Comparison of ENCODE assay signal across 17 cellular contexts in the genomic region with DNA sequence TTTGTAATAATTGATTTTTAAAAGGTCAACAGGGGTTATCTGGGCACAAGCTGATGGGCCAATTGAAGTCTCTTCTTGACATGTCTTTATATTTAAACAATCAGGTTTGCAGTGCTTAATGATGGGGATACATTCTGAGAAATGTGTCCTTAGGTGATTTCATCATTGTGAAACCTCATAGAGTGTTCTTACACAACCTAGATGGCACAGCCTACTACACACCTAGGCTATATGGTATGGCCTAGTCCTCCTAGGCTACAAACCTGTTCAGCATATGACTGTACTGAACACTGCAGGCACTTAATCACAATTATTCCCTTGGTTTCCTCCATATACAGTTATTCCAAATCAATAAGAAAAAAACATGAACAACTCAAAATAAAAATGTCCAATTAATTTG.
DNase-seq lines count a peak whose midpoint lies in the region; ATAC-seq, FAIRE-seq and TF ChIP-seq lines count a peak whose summit lies in the region.
"Had no signal": no experiment of that assay in that cellular context is flagged by ENCODE, and none has a peak within 500 bp of the region (broad histone marks: within the 10 kb centered on the region; RNA-seq: fewer than 3 reads in every experiment).

No MANE protein-coding gene starts in this region.

- peaks cover 64% of the 10 kb centered on the region for H3K4me1 Mint-ChIP-seq in activated T-cell treated with anti-CD3 and anti-CD28 coated beads, Interleukin-2, amount 50 U/mL, for 72 hours (ENCODE audit: low read depth)
- H3K4me1 Mint-ChIP-seq in CD8-positive, alpha-beta memory T cell, result peaks cover 46 to 72% (median 64%) of the 10 kb centered on the region in 3 donors

- H3K27me3 ChIP-seq in CD8-positive, alpha-beta memory T cell (ENCODE audit: insufficient read depth, low read length, poor library complexity, severe bottlenecking), result no peaks in the 10 kb centered on the region
- H3K27me3 ChIP-seq in K562 (ENCODE audit: control insufficient read depth in 2 of 2, insufficient read depth in 2 of 2, low read length in 2 of 2) (no peaks in the 10 kb centered on the region), spleen (replicated peaks in 1 of 7) (no peaks in the 10 kb centered on the region), neuronal stem cell (ENCODE audit: control insufficient read depth in 3 of 3, insufficient read depth in 3 of 3, low read depth in 1 of 3, low read length in 3 of 3) (no peaks in the 10 kb centered on the region)
- H3K27me3 ChIP-seq: BE2C had no signal

- peak overlapping the region; percentile 33 for H3K27ac Mint-ChIP-seq in activated T-cell treated with anti-CD3 and anti-CD28 coated beads, Interleukin-2, amount 50 U/mL, for 72 hours
- H3K27ac Mint-ChIP-seq in CD8-positive, alpha-beta memory T cell, result peak overlapping the region in 6 of 8 donors; percentile 24 to 82 (median 63)

- no peaks in the 10 kb centered on the region for H3K27me3 Mint-ChIP-seq in activated T-cell treated with anti-CD3 and anti-CD28 coated beads, Interleukin-2, amount 50 U/mL, for 72 hours (ENCODE audit: low read depth)
- H3K27me3 Mint-ChIP-seq in CD8-positive, alpha-beta memory T cell, result no peaks in the 10 kb centered on the region

- no peak for TF ChIP-seq RAD21 in K562 (CRISPR knock-in tag; conservative IDR thresholded peaks at IDR 0.05 in 1 of 2, IDR thresholded peaks at IDR 0.05 in 1 of 2)

- POLR2A ChIA-PET in CD8-positive, alpha-beta memory T cell (lab: Charles Lee), result no interaction called here
- POLR2A ChIA-PET in K562 (lab: Yijun Ruan, JAX), result interaction anchor here (4.3 kb wide), 1 partner anchor 8 kb away, joined by 18 read pairs; no protein-coding TSS in a partner anchor

- intact Hi-C loops in K562 (cut with micrococcal nuclease) (loop anchor here (10.0 kb wide), 3 partner anchors 203 to 513 kb away; a partner anchor contains a TSS), spleen (cut with DNase I; ENCODE audit: low total_unique reads) (no loop called here)

- no peaks in the 10 kb centered on the region for H3K9me3 Mint-ChIP-seq in activated T-cell treated with anti-CD3 and anti-CD28 coated beads, Interleukin-2, amount 50 U/mL, for 72 hours
- no peaks in the 10 kb centered on the region for H3K9me3 Mint-ChIP-seq in CD8-positive, alpha-beta memory T cell

- ATAC-seq in activated T-cell treated with anti-CD3 and anti-CD28 coated beads, Interleukin-2, amount 50 U/mL, for 72 hours (replicated peaks in 1 of 2), result no peak
- ATAC-seq in K562 (no peak), HG03442 (IDR thresholded peaks at IDR 0.05; ENCODE audit: unreplicated experiment) (no peak)

- no peak overlapping the region for H3K4me2 ChIP-seq in K562 (ENCODE audit: insufficient read depth, low read length)
- no peak overlapping the region for H3K4me2 ChIP-seq in neuronal stem cell (ENCODE audit: insufficient read depth, low read length, poor library complexity, severe bottlenecking)
- H3K4me2 ChIP-seq: KMS-11 had no signal

- no peak overlapping the region for H3K4me3 ChIP-seq in CD8-positive, alpha-beta memory T cell (ENCODE audit: low read length)
- H3K4me3 ChIP-seq in K562 (no peak overlapping the region), spleen (no peak overlapping the region), neuronal stem cell (ENCODE audit: low read length in 2 of 2) (no peak overlapping the region)

- no peak overlapping the region for H2BK120ac ChIP-seq in neuronal stem cell (ENCODE audit: low read depth, low read length)

- no peak overlapping the region for H2BK5ac ChIP-seq in neuronal stem cell (ENCODE audit: low read length)

- H3K4ac ChIP-seq in neuronal stem cell (ENCODE audit: low read length), result no peak overlapping the region

- CTCF ChIA-PET in CD8-positive, alpha-beta memory T cell (lab: Charles Lee), result interaction anchor here (10.0 kb wide), 1 partner anchor 12 kb away, joined by 134 read pairs; no protein-coding TSS in a partner anchor
- CTCF ChIA-PET in K562 (lab: Yijun Ruan, JAX; ENCODE audit: low intra/inter-chr PET ratio), result no interaction called here

- no peak overlapping the region for H4K91ac ChIP-seq in neuronal stem cell (ENCODE audit: low read depth, low read length, poor library complexity)

- H3K14ac ChIP-seq in neuronal stem cell (ENCODE audit: low read length), result no peak overlapping the region

- no peak overlapping the region for H3K4me3 Mint-ChIP-seq in activated T-cell treated with anti-CD3 and anti-CD28 coated beads, Interleukin-2, amount 50 U/mL, for 72 hours
- peak overlapping the region in 1 of 7 donors; percentile 72 for H3K4me3 Mint-ChIP-seq in CD8-positive, alpha-beta memory T cell

- no TSS peak for BruUV-seq in K562 (replicated peaks; lab: Mats Ljungman, UMichigan)

- peaks cover 13% of the 10 kb centered on the region for H3K36me3 ChIP-seq in CD8-positive, alpha-beta memory T cell (ENCODE audit: insufficient read depth, low read length)
- H3K36me3 ChIP-seq in K562 (ENCODE audit: control insufficient read depth, insufficient read depth, low read length), result no peaks in the 10 kb centered on the region
- peaks cover 0 to 37% (median 6%) of the 10 kb centered on the region in 6 donors for H3K36me3 ChIP-seq in spleen
- no peaks in the 10 kb centered on the region for H3K36me3 ChIP-seq in neuronal stem cell (replicated peaks in 1 of 2; ENCODE audit: control insufficient read depth in 2 of 2, insufficient read depth in 2 of 2, low read length in 2 of 2)

- no peak overlapping the region for H3K9ac ChIP-seq in K562 (ENCODE audit: insufficient read depth in 1 of 2, low read depth in 2 of 2, low read length in 2 of 2)
- H3K9ac ChIP-seq in neuronal stem cell (ENCODE audit: low read depth, low read length, poor library complexity), result no peak overlapping the region
- H3K9ac ChIP-seq: KMS-11 had no signal

- DNase-seq in activated T-cell treated with anti-CD3 and anti-CD28 coated beads, Interleukin-2, amount 50 U/mL, for 72 hours, result no peak
- DNase-seq in activated T-cell treated with anti-CD3 and anti-CD28 coated beads for 4 hours (no peak), K562 (ENCODE audit: extremely low read depth in 1 of 4, low spot score in 3 of 4) (no peak), spleen (no peak), SW480 (ENCODE audit: low spot score) (no peak), neuronal stem cell (ENCODE audit: low spot score) (no peak)
- no peak for DNase-seq in CD8-positive, alpha-beta memory T cell
- DNase-seq: BE2C, DMS79, MV-4-11, NCI-H187, NCI-H2107, NCI-H510A treated with DMSO at 0.1 percent for 48 hours, NCI-H774 had no signal

- H3K4me1 ChIP-seq in CD8-positive, alpha-beta memory T cell (ENCODE audit: insufficient read depth, low read length), result peaks cover 51% of the 10 kb centered on the region
- H3K4me1 ChIP-seq in K562 (replicated peaks in 1 of 2; ENCODE audit: control insufficient read depth in 2 of 2, insufficient read depth in 2 of 2, low read length in 2 of 2), result peaks cover 56% of the 10 kb centered on the region in 2 experiments
- peaks cover 38 to 96% (median 87%) of the 10 kb centered on the region in 6 donors for H3K4me1 ChIP-seq in spleen
- H3K4me1 ChIP-seq in neuronal stem cell (ENCODE audit: control insufficient read depth in 2 of 2, insufficient read depth in 1 of 2, low read depth in 1 of 2, low read length in 2 of 2), result peaks cover 10 to 14% of the 10 kb centered on the region in 2 donors

- H3K18ac ChIP-seq in neuronal stem cell (ENCODE audit: low read length), result no peak overlapping the region

- no peak for FAIRE-seq in K562 (lab: Jason Lieb, UNC)
- FAIRE-seq: H1 had no signal

- H4K20me1 ChIP-seq in K562 (replicated peaks; ENCODE audit: control insufficient read depth, insufficient read depth, low read length), result no peaks in the 10 kb centered on the region

- H2AFZ ChIP-seq in K562 (ENCODE audit: low read depth, low read length) (no peak overlapping the region), neuronal stem cell (ENCODE audit: low read length) (no peak overlapping the region)

- H4K8ac ChIP-seq in neuronal stem cell (ENCODE audit: low read depth, low read length), result no peak overlapping the region

- no peaks in the 10 kb centered on the region for H3K9me3 ChIP-seq in CD8-positive, alpha-beta memory T cell (ENCODE audit: low read length)
- H3K9me3 ChIP-seq in K562 (replicated peaks; ENCODE audit: control insufficient read depth, insufficient read depth, low read depth, low read length), result no peaks in the 10 kb centered on the region
- no peaks in the 10 kb centered on the region for H3K9me3 ChIP-seq in spleen
- H3K9me3 ChIP-seq in neuronal stem cell (replicated peaks in 1 of 2; ENCODE audit: control insufficient read depth in 2 of 2, insufficient read depth in 1 of 2, low read depth in 1 of 2, low read length in 2 of 2), result no peaks in the 10 kb centered on the region
- H3K9me3 ChIP-seq: BE2C had no signal

- peaks cover 3 to 6% of the 10 kb centered on the region in 2 donors for H3K36me3 Mint-ChIP-seq in activated T-cell treated with anti-CD3 and anti-CD28 coated beads, Interleukin-2, amount 50 U/mL, for 72 hours (ENCODE audit: insufficient read depth in 2 of 2)
- peaks cover 10 to 61% (median 21%) of the 10 kb centered on the region in 3 donors for H3K36me3 Mint-ChIP-seq in CD8-positive, alpha-beta memory T cell

- no peak for TF ChIP-seq CTCF in K562 (IDR thresholded peaks at IDR 0.05 in 2 of 3, conservative IDR thresholded peaks at IDR 0.05 in 1 of 3; ENCODE audit: insufficient read depth in 2 of 3, low read depth in 1 of 3, low read length in 3 of 3)
- no peak for TF ChIP-seq CTCF in spleen (IDR thresholded peaks at IDR 0.05 in 8 of 11, conservative IDR thresholded peaks at IDR 0.05 in 3 of 11)

- H3K27ac ChIP-seq in CD8-positive, alpha-beta memory T cell (ENCODE audit: low read depth, low read length), result no peak overlapping the region
- H3K27ac ChIP-seq in K562 (ENCODE audit: extremely low read depth, low read depth, low read length) (peak overlapping the region; percentile 15; the same call in 1 of the 3 replicates), spleen (peak overlapping the region in 5 of 8 donors; percentile 6 to 99 (median 91)), neuronal stem cell (replicated peaks; ENCODE audit: low read length) (no peak overlapping the region)
- H3K27ac ChIP-seq: KMS-11 had no signal

- no peak for TF ChIP-seq EP300 in K562 (IDR thresholded peaks at IDR 0.05; ENCODE audit: low read length)

- no peak overlapping the region for H2BK15ac ChIP-seq in neuronal stem cell (ENCODE audit: low read length)

- H3K9me1 ChIP-seq in K562 (ENCODE audit: control insufficient read depth, insufficient read depth, low read length), result peaks cover 4% of the 10 kb centered on the region

- H2BK12ac ChIP-seq in neuronal stem cell (ENCODE audit: low read length), result no peak overlapping the region

- H2AK5ac ChIP-seq in neuronal stem cell (ENCODE audit: low read depth, low read length), result no peak overlapping the region

- TF ChIP-seq POLR2A in K562 (conservative IDR thresholded peaks at IDR 0.05), result no peak
- TF ChIP-seq POLR2A in spleen (IDR thresholded peaks at IDR 0.05), result no peak

- H3K23ac ChIP-seq in neuronal stem cell (ENCODE audit: low read depth, low read length, poor library complexity), result no peak overlapping the region

- peaks cover 18% of the 10 kb centered on the region for H3K79me2 ChIP-seq in K562 (ENCODE audit: control insufficient read depth, insufficient read depth, low read length)

- peaks cover 6% of the 10 kb centered on the region for H3K79me1 ChIP-seq in neuronal stem cell (ENCODE audit: low read depth, low read length)

- in situ Hi-C loops in K562 (cut with MboI), result no loop called here

TF ChIP-seq in K562, 482 proteins besides CTCF, POLR2A, EP300 and RAD21 (continues in another document):
- no peak for TF ChIP-seq NCOA6 (IDR thresholded peaks at IDR 0.05)
- no peak for TF ChIP-seq BRF1 (IDR thresholded peaks at IDR 0.05; ENCODE audit: borderline replicate concordance, extremely low read depth, insufficient read length)

Comparison
In these comparisons a context has a peak if more than half of its experiments do, and no peak if none do; other contexts are left out.
1. H3K27ac ChIP-seq: peak in K562 (single experiment) and spleen (5 of 8); none in CD8-positive, alpha-beta memory T cell (single experiment) and neuronal stem cell (single experiment).